Comparison of ENCODE assay signal across 8 cellular contexts in genomic region chr16:84609744-84610143, GRCh38. TPM values are rescaled to one million over a fixed set of nuclear protein-coding genes. Genes with fewer than 3 reads are reported as not detected.
A peak's percentile ranks its signal among the peaks of the same experiment; 100 is the strongest.
DNase-seq lines count a peak whose midpoint lies in the region; ATAC-seq and TF ChIP-seq lines count a peak whose summit lies in the region.
"Not testable (repeated sequence)": the region's sequence is repeated elsewhere in the genome, so short reads cannot be mapped to it uniquely, and the experiment has no call there.

No MANE protein-coding gene starts in this region.

- POLR2A ChIA-PET in activated CD4-positive, alpha-beta memory T cell treated with anti-CD3 and anti-CD28 coated beads, Interleukin-2, amount 10 ng/mL, durations not matched to agents 7 days and 5 days (lab: Charles Lee), result interaction anchor here (0.6 to 9.3 kb wide), 6 partner anchors 6 to 103 kb away, joined by 3 to 216 read pairs (median 33); no protein-coding TSS in a partner anchor

- H3K27ac ChIP-seq in HL-60 (replicated peaks) (peak overlapping the region; percentile 25), SU-DHL-6 (ENCODE audit: low read depth, low read length) (peak overlapping the region; percentile 26; the same call in 1 of the 2 replicates), neutrophil (peak overlapping the region; percentile 93), stomach (peak overlapping the region in 3 of 5 donors; percentile 51 to 72 (median 67))

- not testable (repeated sequence) for H3K27me3 Mint-ChIP-seq in activated CD4-positive, alpha-beta memory T cell treated with anti-CD3 and anti-CD28 coated beads, Interleukin-2, amount 10 ng/mL, durations not matched to agents 7 days and 5 days; activated naive CD4-positive, alpha-beta T cell treated with anti-CD3 and anti-CD28 coated beads for 36 hours (ENCODE audit: low read depth); central memory CD8-positive, alpha-beta T cell

- H3K9me3 ChIP-seq in SU-DHL-6 (ENCODE audit: insufficient read depth, low read length); neutrophil; stomach: not testable (repeated sequence)

- H3K4me1 Mint-ChIP-seq in activated CD4-positive, alpha-beta memory T cell treated with anti-CD3 and anti-CD28 coated beads, Interleukin-2, amount 10 ng/mL, durations not matched to agents 7 days and 5 days, result peaks cover 99% of the 10 kb centered on the region
- peaks cover 92% of the 10 kb centered on the region for H3K4me1 Mint-ChIP-seq in activated naive CD4-positive, alpha-beta T cell treated with anti-CD3 and anti-CD28 coated beads for 36 hours (ENCODE audit: low read depth)
- peaks cover 87% of the 10 kb centered on the region for H3K4me1 Mint-ChIP-seq in central memory CD8-positive, alpha-beta T cell

- not testable (repeated sequence) for H3K9me3 Mint-ChIP-seq in activated CD4-positive, alpha-beta memory T cell treated with anti-CD3 and anti-CD28 coated beads, Interleukin-2, amount 10 ng/mL, durations not matched to agents 7 days and 5 days; activated naive CD4-positive, alpha-beta T cell treated with anti-CD3 and anti-CD28 coated beads for 36 hours; central memory CD8-positive, alpha-beta T cell

- 60 to 83% (median 74%) methylated on average over 4 of the region's 4 CpGs for WGBS in stomach, 5 donors

- intact Hi-C loops in activated naive CD4-positive, alpha-beta T cell treated with anti-CD3 and anti-CD28 coated beads for 36 hours (cut with micrococcal nuclease); stomach (cut with DNase I; ENCODE audit: low total_unique reads): not testable (repeated sequence)

- peaks cover 16% of the 10 kb centered on the region; the same call in 1 of the 2 replicates for H3F3A ChIP-seq in SU-DHL-6 (ENCODE audit: insufficient read depth)

- H3K27ac Mint-ChIP-seq in activated CD4-positive, alpha-beta memory T cell treated with anti-CD3 and anti-CD28 coated beads, Interleukin-2, amount 10 ng/mL, durations not matched to agents 7 days and 5 days, result peak overlapping the region; percentile 92
- peak overlapping the region; percentile 65 for H3K27ac Mint-ChIP-seq in activated naive CD4-positive, alpha-beta T cell treated with anti-CD3 and anti-CD28 coated beads for 36 hours
- H3K27ac Mint-ChIP-seq in central memory CD8-positive, alpha-beta T cell (ENCODE audit: low read depth), result peak overlapping the region; percentile 88

- not testable (repeated sequence) for TF ChIP-seq CTCF in HL-60 (IDR thresholded peaks at IDR 0.05; ENCODE audit: insufficient read depth, low read length); SU-DHL-6 (IDR thresholded peaks at IDR 0.05; ENCODE audit: insufficient read depth, low read length, poor library complexity, severe bottlenecking); neutrophil (IDR thresholded peaks at IDR 0.05); stomach (IDR thresholded peaks at IDR 0.05)

- H3K4me1 ChIP-seq in neutrophil (ENCODE audit: control insufficient read depth in 1 of 2, insufficient read depth in 1 of 2, low read depth in 1 of 2, low read length in 1 of 2) (peaks cover 97 to 99% of the 10 kb centered on the region in 2 experiments), stomach (peaks cover 37 to 90% (median 56%) of the 10 kb centered on the region in 4 donors)

- ATAC-seq in central memory CD8-positive, alpha-beta T cell (replicated peaks; ENCODE audit: extremely low read depth, poor library complexity, severe bottlenecking), result not testable (repeated sequence)

- H3K4me3 ChIP-seq in HL-60 (replicated peaks; ENCODE audit: insufficient read depth, low read length); SU-DHL-6 (ENCODE audit: insufficient read depth, low read length, poor library complexity, severe bottlenecking); stomach: not testable (repeated sequence)
- peak overlapping the region; percentile 23 to 60 for H3K4me3 ChIP-seq in neutrophil (ENCODE audit: low read depth in 1 of 2, low read length in 1 of 2)

- H3K79me2 ChIP-seq in SU-DHL-6 (ENCODE audit: insufficient read depth, low read length), result peaks cover 97% of the 10 kb centered on the region

- CTCF ChIA-PET in activated CD4-positive, alpha-beta memory T cell treated with anti-CD3 and anti-CD28 coated beads, Interleukin-2, amount 10 ng/mL, durations not matched to agents 7 days and 5 days (lab: Charles Lee), result interaction anchor here (0.9 kb wide), 1 partner anchor 15 kb away, joined by 5 read pairs; no protein-coding TSS in a partner anchor
- CTCF ChIA-PET in activated naive CD4-positive, alpha-beta T cell treated with anti-CD3 and anti-CD28 coated beads for 36 hours (lab: Charles Lee), result interaction anchor here (1.5 kb wide), 1 partner anchor 13 kb away, joined by 3 read pairs; no protein-coding TSS in a partner anchor

- H2AFZ ChIP-seq in SU-DHL-6 (ENCODE audit: low read depth, low read length, severe bottlenecking), result not testable (repeated sequence)

- not testable (repeated sequence) for TF ChIP-seq POLR2A in stomach (IDR thresholded peaks at IDR 0.05)

- H4K20me1 ChIP-seq in SU-DHL-6 (ENCODE audit: low read depth, low read length), result not testable (repeated sequence)

- TF ChIP-seq EP300 in stomach (IDR thresholded peaks at IDR 0.05), result not testable (repeated sequence)

- H3K4me2 ChIP-seq in SU-DHL-6 (ENCODE audit: low read depth, low read length, poor library complexity, severe bottlenecking), result not testable (repeated sequence)

- H3K9me2 ChIP-seq in SU-DHL-6 (replicated peaks; ENCODE audit: insufficient read depth, low read length), result not testable (repeated sequence)

- not testable (repeated sequence) for H3K36me3 ChIP-seq in SU-DHL-6 (ENCODE audit: low read length)
- H3K36me3 ChIP-seq in neutrophil (peaks cover 75% of the 10 kb centered on the region), stomach (peaks cover 0 to 30% (median 2%) of the 10 kb centered on the region in 4 donors)

- DNase-seq in CD1c-positive myeloid dendritic cell (ENCODE audit: extremely low spot score) (peak; percentile 34), HL-60 (ENCODE audit: low read depth in 1 of 2, low spot score in 1 of 2) (peak in 1 of 2 experiments; percentile 26)
- DNase-seq in activated CD4-positive, alpha-beta memory T cell treated with anti-CD3 and anti-CD28 coated beads, Interleukin-2, amount 10 ng/mL, durations not matched to agents 7 days and 5 days; activated naive CD4-positive, alpha-beta T cell treated with anti-CD3 and anti-CD28 coated beads for 36 hours; central memory CD8-positive, alpha-beta T cell (ENCODE audit: low spot score in 2 of 2); stomach: not testable (repeated sequence)

- H3K9ac ChIP-seq in SU-DHL-6 (ENCODE audit: low read length), result not testable (repeated sequence)

- H3K27me3 ChIP-seq in HL-60 (ENCODE audit: insufficient read depth, poor library complexity, severe bottlenecking); SU-DHL-6 (ENCODE audit: low read length); neutrophil; stomach: not testable (repeated sequence)

- peaks cover 93% of the 10 kb centered on the region for H3K36me3 Mint-ChIP-seq in activated CD4-positive, alpha-beta memory T cell treated with anti-CD3 and anti-CD28 coated beads, Interleukin-2, amount 10 ng/mL, durations not matched to agents 7 days and 5 days (ENCODE audit: low read depth)
- peaks cover 56% of the 10 kb centered on the region for H3K36me3 Mint-ChIP-seq in activated naive CD4-positive, alpha-beta T cell treated with anti-CD3 and anti-CD28 coated beads for 36 hours (ENCODE audit: low read depth)
- H3K36me3 Mint-ChIP-seq in central memory CD8-positive, alpha-beta T cell (ENCODE audit: insufficient read depth), result peaks cover 21% of the 10 kb centered on the region

- H3K4me3 Mint-ChIP-seq in activated CD4-positive, alpha-beta memory T cell treated with anti-CD3 and anti-CD28 coated beads, Interleukin-2, amount 10 ng/mL, durations not matched to agents 7 days and 5 days, result peak overlapping the region; percentile 70
- not testable (repeated sequence) for H3K4me3 Mint-ChIP-seq in activated naive CD4-positive, alpha-beta T cell treated with anti-CD3 and anti-CD28 coated beads for 36 hours
- H3K4me3 Mint-ChIP-seq in central memory CD8-positive, alpha-beta T cell, result peak overlapping the region; percentile 97

RNA-seq across cellular contexts. Expression of gene COTL1, which starts 8.1 kb away (rescaled TPM):
- 100 to 1,000 TPM; 676 to 689 TPM for total RNA-seq in activated CD4-positive, alpha-beta memory T cell treated with anti-CD3 and anti-CD28 coated beads, Interleukin-2, amount 10 ng/mL, durations not matched to agents 7 days and 5 days
- 100 to 1,000 TPM; 325 to 328 TPM for total RNA-seq in activated naive CD4-positive, alpha-beta T cell treated with anti-CD3 and anti-CD28 coated beads for 36 hours
- total RNA-seq in stomach, result 100 to 1,000 TPM in 3 of 5 donors, 10 to 100 TPM in 2; 40.3 to 184 (median 173) TPM
- polyA plus RNA-seq in stomach, result 100 to 1,000 TPM in 2 of 3 donors, 10 to 100 TPM in 1; 52.7 to 187 (median 184) TPM

RNA-seq across cellular contexts. Expression of gene KLHL36, which starts 38.6 kb away (rescaled TPM):
- total RNA-seq in activated CD4-positive, alpha-beta memory T cell treated with anti-CD3 and anti-CD28 coated beads, Interleukin-2, amount 10 ng/mL, durations not matched to agents 7 days and 5 days, result 10 to 100 TPM; 45.7 to 49.0 TPM
- 10 to 100 TPM; 45.7 to 50.3 TPM for total RNA-seq in activated naive CD4-positive, alpha-beta T cell treated with anti-CD3 and anti-CD28 coated beads for 36 hours
- total RNA-seq in stomach, result 10 to 100 TPM; 29.5 to 62.4 (median 43.7) TPM
- polyA plus RNA-seq in stomach, result 10 to 100 TPM; 10.5 to 14.3 (median 13.6) TPM

Comparison
In these comparisons a context has a peak if more than half of its experiments do, and no peak if none do; other contexts are left out.
1. H3K27ac ChIP-seq: peak in every context shown above with its lines; median percentile 93 in neutrophil; 67 in stomach; 26 in SU-DHL-6; 25 in HL-60.